9 cellular contexts compared by ENCODE assay signal in the genomic region with DNA sequence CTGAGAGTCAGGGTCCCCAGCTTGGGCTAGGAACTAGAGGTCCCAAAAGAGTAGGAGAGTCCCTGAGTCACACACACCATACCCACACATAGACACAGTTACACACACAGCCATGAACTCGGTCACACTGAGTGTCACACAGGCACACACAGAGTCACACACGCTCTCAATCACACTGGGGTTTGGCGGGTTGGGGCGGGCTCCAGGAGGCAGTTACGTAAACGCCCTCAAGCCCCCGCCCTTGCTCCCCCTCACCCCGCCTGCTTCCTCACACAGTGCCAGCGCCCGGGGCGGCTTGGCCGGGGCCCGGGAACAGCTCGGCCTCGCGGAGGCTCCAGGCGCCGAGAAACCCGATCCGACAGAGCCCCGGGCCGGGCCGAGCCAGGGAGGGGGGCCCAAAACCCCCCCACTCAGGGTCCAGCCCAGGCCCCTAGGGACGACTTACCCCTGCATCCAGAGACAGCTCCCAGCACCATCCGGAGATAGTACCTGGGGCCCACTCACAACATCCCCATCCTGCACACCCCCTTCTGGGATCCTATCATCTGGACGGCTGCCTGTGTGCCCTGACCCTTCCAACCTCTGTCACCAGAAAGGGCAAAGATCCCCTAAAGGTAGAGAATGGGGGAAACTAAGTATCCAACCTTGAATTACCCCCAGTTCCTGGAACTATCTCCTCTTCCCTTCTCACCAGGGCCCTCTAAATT. TPM values are rescaled to one million over a fixed set of nuclear protein-coding genes. Genes with fewer than 3 reads are reported as not detected.
A peak's percentile ranks its signal among the peaks of the same experiment; 100 is the strongest.
DNase-seq lines count a peak whose midpoint lies in the region; ATAC-seq and TF ChIP-seq lines count a peak whose summit lies in the region.
"Had no signal": no experiment of that assay in that cellular context is flagged by ENCODE, and none has a peak within 500 bp of the region (broad histone marks: within the 10 kb centered on the region; RNA-seq: fewer than 3 reads in every experiment).

No MANE protein-coding gene starts in this region.

- CTCF ChIA-PET in A673 (lab: Charles Lee): interaction anchor here (2.3 to 2.4 kb wide), 2 partner anchors 45 to 189 kb away, joined by 12 to 19 read pairs; no protein-coding TSS in a partner anchor

- intact Hi-C loops in A673 (cut with micrococcal nuclease; ENCODE audit: unreplicated experiment): loop anchor here (5.0 kb wide), 1 partner anchor 261 kb away; no protein-coding TSS in a partner anchor

- no peaks in the 10 kb centered on the region for H3K4me1 ChIP-seq in DND-41 (ENCODE audit: insufficient read depth, low read length)
- H3K4me1 ChIP-seq in gastroesophageal sphincter: peaks cover 0 to 69% (median 26%) of the 10 kb centered on the region in 3 donors
- H3K4me1 ChIP-seq in neural progenitor cell: peaks cover 25% of the 10 kb centered on the region
- H3K4me1 ChIP-seq in A673 (ENCODE audit: insufficient read depth, low read length, poor library complexity, severe bottlenecking): peaks cover 15% of the 10 kb centered on the region

- peaks cover 27% of the 10 kb centered on the region for H3F3A ChIP-seq in neural progenitor cell (ENCODE audit: low read depth)

- no peak overlapping the region for H3K27ac Mint-ChIP-seq in neural progenitor cell

- ATAC-seq in DND-41 (ENCODE audit: insufficient read depth, low read depth) (peak; percentile 86), gastroesophageal sphincter (peak; percentile 69)

- H3K27ac ChIP-seq in DND-41 (ENCODE audit: low read length): no peak overlapping the region
- H3K27ac ChIP-seq in gastroesophageal sphincter: peak overlapping the region in 3 of 4 donors; percentile 35 to 69 (median 62)
- no peak overlapping the region for H3K27ac ChIP-seq in neural progenitor cell
- no peak overlapping the region for H3K27ac ChIP-seq in A673 (ENCODE audit: low read depth, low read length, poor library complexity, severe bottlenecking)

- no peaks in the 10 kb centered on the region for H3K36me3 Mint-ChIP-seq in neural progenitor cell

- no peak overlapping the region for H3K4me2 ChIP-seq in DND-41 (ENCODE audit: insufficient read depth, low read length)
- peak overlapping the region; percentile 69 for H3K4me2 ChIP-seq in neural progenitor cell

- POLR2A ChIA-PET in A673 (lab: Charles Lee; ENCODE audit: low non-redundant PET): no interaction called here

- H3K9me3 ChIP-seq in DND-41 (ENCODE audit: insufficient read depth, low read length, severe bottlenecking): no peaks in the 10 kb centered on the region
- no peaks in the 10 kb centered on the region for H3K9me3 ChIP-seq in gastroesophageal sphincter
- H3K9me3 ChIP-seq in neural progenitor cell (ENCODE audit: low read depth): no peaks in the 10 kb centered on the region
- no peaks in the 10 kb centered on the region for H3K9me3 ChIP-seq in A673 (ENCODE audit: low read depth, low read length, poor library complexity, severe bottlenecking)

- H3K36me3 ChIP-seq in DND-41 (ENCODE audit: insufficient read depth, low read length) (no peaks in the 10 kb centered on the region), gastroesophageal sphincter (no peaks in the 10 kb centered on the region), neural progenitor cell (no peaks in the 10 kb centered on the region), A673 (ENCODE audit: insufficient read depth, low read length, poor library complexity, severe bottlenecking) (no peaks in the 10 kb centered on the region)

- H4K20me1 ChIP-seq in DND-41 (ENCODE audit: insufficient read depth, low read length) (no peaks in the 10 kb centered on the region), neural progenitor cell (ENCODE audit: low read depth) (peaks cover 21% of the 10 kb centered on the region)

- TF ChIP-seq POLR2A in gastroesophageal sphincter (IDR thresholded peaks at IDR 0.05) (no peak), erythroblast (IDR thresholded peaks at IDR 0.05; ENCODE audit: low read length) (no peak)

- TF ChIP-seq EP300 in gastroesophageal sphincter (IDR thresholded peaks at IDR 0.05): no peak

- peaks cover 36% of the 10 kb centered on the region for H3K4me1 Mint-ChIP-seq in neural progenitor cell

- H3K9ac ChIP-seq in DND-41 (ENCODE audit: low read depth, low read length): no peak overlapping the region
- H3K9ac ChIP-seq in neural progenitor cell: no peak overlapping the region

- H2AFZ ChIP-seq in DND-41 (ENCODE audit: low read depth, low read length) (no peak overlapping the region), neural progenitor cell (replicated peaks) (no peak overlapping the region)

- H3K4me3 Mint-ChIP-seq in neural progenitor cell: peak overlapping the region; percentile 57

- H3K79me2 ChIP-seq in DND-41 (ENCODE audit: insufficient read depth, low read length): no peaks in the 10 kb centered on the region
- peaks cover 5% of the 10 kb centered on the region for H3K79me2 ChIP-seq in neural progenitor cell (ENCODE audit: low read depth)

- no peaks in the 10 kb centered on the region for H3K9me3 Mint-ChIP-seq in neural progenitor cell

- TF ChIP-seq CTCF in DND-41 (IDR thresholded peaks at IDR 0.05; ENCODE audit: borderline replicate concordance, extremely low read depth, low read length, poor library complexity, severe bottlenecking): no peak
- no peak for TF ChIP-seq CTCF in gastroesophageal sphincter (IDR thresholded peaks at IDR 0.05)
- TF ChIP-seq CTCF in neural progenitor cell (IDR thresholded peaks at IDR 0.05): no peak
- no peak for TF ChIP-seq CTCF in A673 (conservative IDR thresholded peaks at IDR 0.05; ENCODE audit: low read depth, low read length)

- WGBS in gastroesophageal sphincter (ENCODE audit: low coverage in 1 of 2), 2 donors: 20% methylated on average over 1 of the region's 26 CpGs; no CpG with 5 or more reads in 1 of the 2 donors

- peaks cover 26% of the 10 kb centered on the region for H3K27me3 Mint-ChIP-seq in neural progenitor cell (ENCODE audit: insufficient read depth, low read depth)

- H3K27me3 ChIP-seq in DND-41 (ENCODE audit: insufficient read depth, low read length, poor library complexity): peaks cover 18% of the 10 kb centered on the region
- peaks cover 67% of the 10 kb centered on the region for H3K27me3 ChIP-seq in gastroesophageal sphincter
- H3K27me3 ChIP-seq in neural progenitor cell: peaks cover 83% of the 10 kb centered on the region
- peaks cover 24% of the 10 kb centered on the region for H3K27me3 ChIP-seq in A673 (replicated peaks; ENCODE audit: insufficient read depth, low read depth, low read length, poor library complexity)

- BruUV-seq in A673 (replicated peaks; lab: Mats Ljungman, UMichigan): no TSS peak

- DNase-seq in DND-41 (peak; percentile 43), NCI-H526 treated with DMSO at 0.1 percent for 48 hours (lab: John Stamatoyannopoulos, UW) (peak; percentile 44), neural progenitor cell (ENCODE audit: low spot score) (peak; percentile 76), GDM1 (lab: John Stamatoyannopoulos, UW) (no peak), erythroblast (lab: John Stamatoyannopoulos, UW) (no peak), A673 (ENCODE audit: low spot score) (no peak), cortex of kidney (lab: John Stamatoyannopoulos, UW) (no peak)

- H3K4me3 ChIP-seq in DND-41 (ENCODE audit: low read depth in 1 of 2, low read length in 2 of 2) (no peak overlapping the region), gastroesophageal sphincter (no peak overlapping the region), neural progenitor cell (peak overlapping the region; percentile 31), A673 (ENCODE audit: low read depth, low read length, poor library complexity, severe bottlenecking) (no peak overlapping the region)

RNA-seq across cellular contexts. Expression of a gene that starts 3.5 kb away (rescaled TPM):
- total RNA-seq in gastroesophageal sphincter (10 to 100 TPM in 1 of 4 donors, 1 to 10 TPM in 1, under 1 TPM in 2; 0.47 to 11.6 (median 1.6) TPM), neural progenitor cell (ENCODE audit: low replicate concordance) (8.6 and 37.2 TPM in 2 replicates), A673 (2021) (3.7 and 4.5 TPM in 2 replicates)
- total RNA-seq: T-helper 2 cell treated with Interferon-gamma antibody and Interleukin-4, amounts not matched to agents 100 ng/mL and 5 ng/mL, for 36 hours had no signal

RNA-seq across cellular contexts. Expression of a gene that starts 18.8 kb away (rescaled TPM):
- 10 to 100 TPM; 16.6 to 29.4 (median 21.2) TPM for total RNA-seq in gastroesophageal sphincter
- 17.4 and 40.1 TPM in 2 replicates for total RNA-seq in neural progenitor cell (ENCODE audit: low replicate concordance)
- 19.7 and 31.6 TPM in 2 replicates for total RNA-seq in A673 (2021)

RNA-seq across cellular contexts. Expression of a gene that starts 27.2 kb away (rescaled TPM):
- total RNA-seq in gastroesophageal sphincter (100 to 1,000 TPM in 2 of 4 donors, 10 to 100 TPM in 2; 80.5 to 136 (median 98.7) TPM), neural progenitor cell (ENCODE audit: low replicate concordance) (45.6 and 98.3 TPM in 2 replicates), A673 (2021) (79.3 and 89.4 TPM in 2 replicates)

RNA-seq across cellular contexts. Expression of a gene that starts 35.8 kb away (rescaled TPM):
- total RNA-seq in gastroesophageal sphincter (not detected), neural progenitor cell (ENCODE audit: low replicate concordance) (4.7 and 5.3 TPM in 2 replicates), A673 (2021) (not detected in 2 replicates)

RNA-seq across cellular contexts. Expression of a gene that starts 44.5 kb away (rescaled TPM):
- 100 to 1,000 TPM in 1 of 4 donors, 10 to 100 TPM in 3; 58.2 to 152 (median 87.8) TPM for total RNA-seq in gastroesophageal sphincter
- 37.8 and 108 TPM in 2 replicates for total RNA-seq in neural progenitor cell (ENCODE audit: low replicate concordance)
- 165 and 172 TPM in 2 replicates for total RNA-seq in A673 (2021)

Comparison
In these comparisons a context has a peak if more than half of its experiments do, and no peak if none do; other contexts are left out.
1. DNase-seq: peak in DND-41 (single experiment), NCI-H526 treated with DMSO at 0.1 percent for 48 hours (single experiment) and neural progenitor cell (single experiment); none in GDM1 (single experiment), erythroblast (0 of 2), A673 (single experiment) and cortex of kidney (single experiment).
2. H3K27ac ChIP-seq: peak in gastroesophageal sphincter (3 of 4); none in DND-41 (single experiment), neural progenitor cell (single experiment) and A673 (single experiment).